ENCODE assay signal across 14 cellular contexts in the genomic region with DNA sequence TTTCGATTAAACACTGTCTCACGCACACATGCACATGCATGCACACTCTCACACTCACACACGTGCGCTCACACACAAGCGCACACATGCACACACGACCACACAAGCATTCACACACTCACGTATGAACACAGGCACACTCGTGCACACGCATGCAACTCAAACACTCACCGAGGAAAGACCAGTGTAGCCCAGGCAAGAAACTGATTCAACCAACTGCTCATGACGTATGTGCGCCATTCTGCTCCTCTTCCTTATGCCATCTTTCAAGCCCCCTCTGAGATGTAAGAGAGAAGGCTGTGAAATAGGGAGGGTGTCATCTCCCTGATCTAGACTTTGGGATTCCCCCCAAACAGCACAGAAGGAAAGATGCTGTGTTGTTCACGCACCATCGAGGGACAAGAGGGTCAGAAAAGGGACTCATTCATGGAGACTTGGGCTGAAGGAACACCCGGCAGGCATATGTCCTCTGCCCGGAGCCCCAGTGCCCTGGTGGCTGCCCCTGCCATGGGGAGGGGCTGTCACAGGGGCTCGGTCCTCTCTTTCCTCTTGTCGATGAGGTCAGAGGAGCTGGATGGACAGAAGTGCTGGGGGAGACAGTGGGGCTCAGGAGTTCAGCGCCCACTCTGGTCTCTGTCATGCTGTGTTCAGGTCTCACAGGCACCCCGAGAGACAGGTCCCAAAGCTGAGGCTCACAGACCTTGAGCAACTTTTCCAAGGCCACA.
A peak's percentile ranks its signal among the peaks of the same experiment; 100 is the strongest.
DNase-seq lines count a peak whose midpoint lies in the region; TF ChIP-seq lines count a peak whose summit lies in the region.
"Had no signal": no experiment of that assay in that cellular context is flagged by ENCODE, and none has a peak within 500 bp of the region (broad histone marks: within the 10 kb centered on the region; RNA-seq: fewer than 3 reads in every experiment).

No MANE protein-coding gene starts in this region.

- DNase-seq in ecto neural progenitor cell (ENCODE audit: low spot score) = peak; percentile 26
- DNase-seq in esophagus muscularis mucosa (ENCODE audit: extremely low spot score) = peak; percentile 62
- no peak for DNase-seq in neuronal stem cell (ENCODE audit: low spot score)
- peak; percentile 14 for DNase-seq in stomach
- DNase-seq in activated CD4-positive, alpha-beta T cell treated with anti-CD3 and anti-CD28 coated beads, Interleukin-2, amount 50 U/mL, for 1 hour = no peak
- no peak for DNase-seq in effector CD8-positive, alpha-beta T cell (lab: John Stamatoyannopoulos, UW)
- DNase-seq in NCI-H226 = no peak
- DNase-seq: BE2C; CD4-positive, alpha-beta memory T cell; H9 had no signal

- H2AFZ ChIP-seq in neuronal stem cell (ENCODE audit: low read length) = no peak overlapping the region
- H2AFZ ChIP-seq: GM23338 had no signal

- no peaks in the 10 kb centered on the region for H3K4me1 ChIP-seq in esophagus muscularis mucosa
- H3K4me1 ChIP-seq in neuronal stem cell (ENCODE audit: control insufficient read depth in 2 of 2, insufficient read depth in 1 of 2, low read depth in 1 of 2, low read length in 2 of 2) = peaks cover 2 to 6% of the 10 kb centered on the region in 2 donors
- no peaks in the 10 kb centered on the region for H3K4me1 ChIP-seq in stomach
- H3K4me1 ChIP-seq: BE2C had no signal

- no peak overlapping the region for H4K91ac ChIP-seq in neuronal stem cell (ENCODE audit: low read depth, low read length, poor library complexity)

- H3K9ac ChIP-seq in neuronal stem cell (ENCODE audit: low read depth, low read length, poor library complexity) = peak overlapping the region; percentile 56

- H3K36me3 ChIP-seq in esophagus muscularis mucosa (no peaks in the 10 kb centered on the region), neuronal stem cell (replicated peaks in 1 of 2; ENCODE audit: control insufficient read depth in 2 of 2, insufficient read depth in 2 of 2, low read length in 2 of 2) (no peaks in the 10 kb centered on the region), stomach (no peaks in the 10 kb centered on the region)
- H3K36me3 ChIP-seq: BE2C had no signal

- no peaks in the 10 kb centered on the region for H3K79me1 ChIP-seq in neuronal stem cell (ENCODE audit: low read depth, low read length)

- WGBS in esophagus muscularis mucosa = 85% methylated on average over 19 of the region's 20 CpGs
- WGBS in neuronal stem cell (ENCODE audit: extremely low coverage in 2 of 2, insufficient read length in 2 of 2, insufficient replicate concordance in 1 of 2), 2 donors = no CpG with 5 or more reads among the region's 20 CpGs
- 81 to 86% (median 83%) methylated on average over 19 to 20 of the region's 20 CpGs for WGBS in stomach, 5 donors

- H3K4me2 ChIP-seq in neuronal stem cell (ENCODE audit: insufficient read depth, low read length, poor library complexity, severe bottlenecking) = no peak overlapping the region
- H3K4me2 ChIP-seq: A549, GM23338 had no signal

- H2BK5ac ChIP-seq in neuronal stem cell (ENCODE audit: low read length) = no peak overlapping the region

- intact Hi-C loops in esophagus muscularis mucosa (cut with DNase I) = no loop called here
- intact Hi-C loops in stomach (cut with DNase I; ENCODE audit: low total_unique reads) = no loop called here

- H3K27ac ChIP-seq in esophagus muscularis mucosa (replicated peaks in 1 of 4) = no peak overlapping the region
- H3K27ac ChIP-seq in neuronal stem cell (replicated peaks; ENCODE audit: low read length) = no peak overlapping the region
- H3K27ac ChIP-seq in stomach = no peak overlapping the region
- H3K27ac ChIP-seq: A549, C4-2B had no signal

- no peak overlapping the region for H4K8ac ChIP-seq in neuronal stem cell (ENCODE audit: low read depth, low read length)

- no peak overlapping the region for H3K18ac ChIP-seq in neuronal stem cell (ENCODE audit: low read length)

- H3K27me3 ChIP-seq in esophagus muscularis mucosa (peaks cover 0 to 12% (median 0%) of the 10 kb centered on the region in 4 donors), neuronal stem cell (ENCODE audit: control insufficient read depth in 3 of 3, insufficient read depth in 3 of 3, low read depth in 1 of 3, low read length in 3 of 3) (no peaks in the 10 kb centered on the region), stomach (no peaks in the 10 kb centered on the region)
- H3K27me3 ChIP-seq: BE2C had no signal

- no peak for TF ChIP-seq CTCF in esophagus muscularis mucosa (IDR thresholded peaks at IDR 0.05)
- TF ChIP-seq CTCF in stomach (IDR thresholded peaks at IDR 0.05) = no peak

- no peak overlapping the region for H3K14ac ChIP-seq in neuronal stem cell (ENCODE audit: low read length)

- TF ChIP-seq EP300 in esophagus muscularis mucosa (IDR thresholded peaks at IDR 0.05) (no peak), stomach (IDR thresholded peaks at IDR 0.05) (no peak)

- H3K9me3 ChIP-seq in esophagus muscularis mucosa = peaks cover 0 to 11% (median 6%) of the 10 kb centered on the region in 4 donors
- H3K9me3 ChIP-seq in neuronal stem cell (replicated peaks in 1 of 2; ENCODE audit: control insufficient read depth in 2 of 2, insufficient read depth in 1 of 2, low read depth in 1 of 2, low read length in 2 of 2) = peaks cover 0 to 13% of the 10 kb centered on the region in 2 donors
- H3K9me3 ChIP-seq in stomach = peaks cover 0 to 4% (median 1%) of the 10 kb centered on the region in 4 donors
- H3K9me3 ChIP-seq: BE2C had no signal

- H2BK120ac ChIP-seq in neuronal stem cell (ENCODE audit: low read depth, low read length) = no peak overlapping the region

- no peak overlapping the region for H3K4ac ChIP-seq in neuronal stem cell (ENCODE audit: low read length)

- no peak overlapping the region for H2AK5ac ChIP-seq in neuronal stem cell (ENCODE audit: low read depth, low read length)

- H2BK12ac ChIP-seq in neuronal stem cell (ENCODE audit: low read length) = no peak overlapping the region

- H3K4me3 ChIP-seq in esophagus muscularis mucosa (no peak overlapping the region), neuronal stem cell (ENCODE audit: low read length in 2 of 2) (no peak overlapping the region), stomach (no peak overlapping the region)
- H3K4me3 ChIP-seq: A549, GM12878, GM23338 had no signal

- H3K23ac ChIP-seq in neuronal stem cell (ENCODE audit: low read depth, low read length, poor library complexity) = peak overlapping the region; percentile 76

- H2BK15ac ChIP-seq in neuronal stem cell (ENCODE audit: low read length) = no peak overlapping the region

- no peak for TF ChIP-seq POLR2A in esophagus muscularis mucosa (IDR thresholded peaks at IDR 0.05; ENCODE audit: low read depth)
- no peak for TF ChIP-seq POLR2A in stomach (IDR thresholded peaks at IDR 0.05)

Comparison
In these comparisons a context has a peak if more than half of its experiments do, and no peak if none do; other contexts are left out.
1. DNase-seq: peak in ecto neural progenitor cell (single experiment), esophagus muscularis mucosa (single experiment) and stomach (single experiment); none in neuronal stem cell (single experiment), activated CD4-positive, alpha-beta T cell treated with anti-CD3 and anti-CD28 coated beads, Interleukin-2, amount 50 U/mL, for 1 hour (single experiment), effector CD8-positive, alpha-beta T cell (single experiment) and NCI-H226 (single experiment).